9 cellular contexts compared by ENCODE assay signal in genomic region chr20:47356220-47356525, GRCh38. TPM values are rescaled to one million over a fixed set of nuclear protein-coding genes. Genes with fewer than 3 reads are reported as not detected.
DNase-seq lines count a peak whose midpoint lies in the region; ATAC-seq, FAIRE-seq and TF ChIP-seq lines count a peak whose summit lies in the region.
"Had no signal": no experiment of that assay in that cellular context is flagged by ENCODE, and none has a peak within 500 bp of the region (broad histone marks: within the 10 kb centered on the region; RNA-seq: fewer than 3 reads in every experiment).

No MANE protein-coding gene starts in this region.

- peak overlapping the region; percentile 85 for H3K27ac ChIP-seq in CD4-positive, alpha-beta T cell (ENCODE audit: low read depth, low read length)
- H3K27ac ChIP-seq in neuronal stem cell (replicated peaks; ENCODE audit: low read length), result peak overlapping the region; percentile 86

- peaks cover 24% of the 10 kb centered on the region for H3K36me3 Mint-ChIP-seq in CD4-positive, alpha-beta T cell (ENCODE audit: low read depth)
- peaks cover 18% of the 10 kb centered on the region for H3K36me3 Mint-ChIP-seq in effector memory CD8-positive, alpha-beta T cell (ENCODE audit: insufficient read depth)

- H3K4me1 Mint-ChIP-seq in CD4-positive, alpha-beta T cell (ENCODE audit: low read depth), result peaks cover 50% of the 10 kb centered on the region
- H3K4me1 Mint-ChIP-seq in effector memory CD8-positive, alpha-beta T cell (ENCODE audit: low read depth in 2 of 2), result peaks cover 38 to 52% of the 10 kb centered on the region in 2 donors

- peak; percentile 6 for ATAC-seq in CD4-positive, alpha-beta T cell (ENCODE audit: poor library complexity)
- ATAC-seq in effector memory CD8-positive, alpha-beta T cell (replicated peaks), result no peak
- ATAC-seq in GM21723 (IDR thresholded peaks at IDR 0.05; ENCODE audit: unreplicated experiment), result no peak
- ATAC-seq in HG03159 (IDR thresholded peaks at IDR 0.05; ENCODE audit: unreplicated experiment), result no peak

- H2BK120ac ChIP-seq in neuronal stem cell (ENCODE audit: low read depth, low read length), result no peak overlapping the region

- no peaks in the 10 kb centered on the region for H3K27me3 ChIP-seq in CD4-positive, alpha-beta T cell (ENCODE audit: control insufficient read depth, insufficient read depth, low read length)
- H3K27me3 ChIP-seq in NT2/D1 (ENCODE audit: insufficient read depth, insufficient read length), result no peaks in the 10 kb centered on the region
- H3K27me3 ChIP-seq in neuronal stem cell (ENCODE audit: control insufficient read depth in 3 of 3, insufficient read depth in 3 of 3, low read depth in 1 of 3, low read length in 3 of 3), result no peaks in the 10 kb centered on the region

- H2AFZ ChIP-seq in neuronal stem cell (ENCODE audit: low read length), result no peak overlapping the region

- intact Hi-C loops in CD4-positive, alpha-beta T cell (cut with DNase I, micrococcal nuclease), result loop anchor here (2.0 to 5.0 kb wide), 2 partner anchors 29 to 146 kb away; partner anchors contain the start of gene NCOA3 (in 1 of the 2)

- TF ChIP-seq CTCF in CD4-positive, alpha-beta T cell (IDR thresholded peaks at IDR 0.05), result no peak

- DNase-seq in CD4-positive, alpha-beta T cell, result no peak
- DNase-seq in NT2/D1 (ENCODE audit: low read depth, low spot score), result no peak
- DNase-seq in effector memory CD8-positive, alpha-beta T cell, result no peak
- DNase-seq in neuronal stem cell (ENCODE audit: low spot score), result no peak
- DNase-seq in GM12892 (ENCODE audit: insufficient read length), result no peak
- DNase-seq in hepatic stellate cell (ENCODE audit: low spot score), result no peak

- peaks cover 18% of the 10 kb centered on the region for H3K4me1 ChIP-seq in NT2/D1 (ENCODE audit: insufficient read depth, insufficient read length)
- peaks cover 53 to 67% of the 10 kb centered on the region in 2 donors for H3K4me1 ChIP-seq in neuronal stem cell (ENCODE audit: control insufficient read depth in 2 of 2, insufficient read depth in 1 of 2, low read depth in 1 of 2, low read length in 2 of 2)

- peaks cover 17% of the 10 kb centered on the region for H3K36me3 ChIP-seq in NT2/D1 (ENCODE audit: insufficient read depth, insufficient read length, low read length)
- H3K36me3 ChIP-seq in neuronal stem cell (replicated peaks in 1 of 2; ENCODE audit: control insufficient read depth in 2 of 2, insufficient read depth in 2 of 2, low read length in 2 of 2), result peaks cover 0 to 32% of the 10 kb centered on the region in 2 donors

- CTCF ChIA-PET in CD4-positive, alpha-beta T cell (lab: Charles Lee), result interaction anchor here (0.6 to 4.2 kb wide), 2 partner anchors 28 to 50 kb away, joined by 3 to 28 read pairs; no protein-coding TSS in a partner anchor

- no peak overlapping the region for H3K14ac ChIP-seq in neuronal stem cell (ENCODE audit: low read length)

- no peaks in the 10 kb centered on the region for H3K9me3 Mint-ChIP-seq in CD4-positive, alpha-beta T cell
- no peaks in the 10 kb centered on the region for H3K9me3 Mint-ChIP-seq in effector memory CD8-positive, alpha-beta T cell

- no peak overlapping the region for H2AK5ac ChIP-seq in neuronal stem cell (ENCODE audit: low read depth, low read length)

- H4K91ac ChIP-seq in neuronal stem cell (ENCODE audit: low read depth, low read length, poor library complexity), result no peak overlapping the region

- H3K18ac ChIP-seq in neuronal stem cell (ENCODE audit: low read length), result peak overlapping the region; percentile 51

- no peak overlapping the region for H3K23ac ChIP-seq in neuronal stem cell (ENCODE audit: low read depth, low read length, poor library complexity)

- TF ChIP-seq POLR2A in GM12892 (IDR thresholded peaks at IDR 0.05; ENCODE audit: low read depth, low read length), result no peak

- no peak overlapping the region for H3K4ac ChIP-seq in neuronal stem cell (ENCODE audit: low read length)

- H3K27ac Mint-ChIP-seq in CD4-positive, alpha-beta T cell, result no peak overlapping the region
- H3K27ac Mint-ChIP-seq in effector memory CD8-positive, alpha-beta T cell, result peak overlapping the region; percentile 96 to 99

- H3K79me1 ChIP-seq in neuronal stem cell (ENCODE audit: low read depth, low read length), result no peaks in the 10 kb centered on the region

- peak overlapping the region; percentile 93 for H3K4me3 Mint-ChIP-seq in CD4-positive, alpha-beta T cell
- H3K4me3 Mint-ChIP-seq in effector memory CD8-positive, alpha-beta T cell, result peak overlapping the region; percentile 89 to 92

- no peak overlapping the region for H4K8ac ChIP-seq in neuronal stem cell (ENCODE audit: low read depth, low read length)

- H3K4me2 ChIP-seq in neuronal stem cell (ENCODE audit: insufficient read depth, low read length, poor library complexity, severe bottlenecking), result peak overlapping the region; percentile 61

- peak overlapping the region; percentile 26 for H3K4me3 ChIP-seq in NT2/D1 (ENCODE audit: insufficient read length, low read depth)
- peak overlapping the region in 1 of 2 donors; percentile 62 for H3K4me3 ChIP-seq in neuronal stem cell (ENCODE audit: low read length in 2 of 2)

- no peak overlapping the region for H2BK12ac ChIP-seq in neuronal stem cell (ENCODE audit: low read length)

- no peak overlapping the region for H2BK5ac ChIP-seq in neuronal stem cell (ENCODE audit: low read length)

- no peak overlapping the region for H2BK15ac ChIP-seq in neuronal stem cell (ENCODE audit: low read length)

- peak overlapping the region; percentile 78 for H3K9ac ChIP-seq in NT2/D1 (ENCODE audit: insufficient read length, low read depth)
- H3K9ac ChIP-seq in neuronal stem cell (ENCODE audit: low read depth, low read length, poor library complexity), result no peak overlapping the region

- POLR2A ChIA-PET in CD4-positive, alpha-beta T cell (lab: Charles Lee), result interaction anchor here (0.7 to 4.0 kb wide), 18 partner anchors 9 to 146 kb away, joined by 3 to 44 read pairs (median 4); partner anchors contain the start of gene NCOA3

- H3K27me3 Mint-ChIP-seq in CD4-positive, alpha-beta T cell, result no peaks in the 10 kb centered on the region
- no peaks in the 10 kb centered on the region for H3K27me3 Mint-ChIP-seq in effector memory CD8-positive, alpha-beta T cell

- FAIRE-seq in GM12892 (lab: Jason Lieb, UNC), result no peak
- FAIRE-seq: colon had no signal

- H3K9me3 ChIP-seq in CD4-positive, alpha-beta T cell (ENCODE audit: control insufficient read depth, low read length), result no peaks in the 10 kb centered on the region
- H3K9me3 ChIP-seq in NT2/D1 (ENCODE audit: insufficient read depth, low read length), result no peaks in the 10 kb centered on the region
- H3K9me3 ChIP-seq in neuronal stem cell (replicated peaks in 1 of 2; ENCODE audit: control insufficient read depth in 2 of 2, insufficient read depth in 1 of 2, low read depth in 1 of 2, low read length in 2 of 2), result no peaks in the 10 kb centered on the region

RNA-seq across cellular contexts. Expression of gene ZMYND8, which starts 0.3 kb away (rescaled TPM):
- 10 to 100 TPM; 33.0 to 34.3 TPM for total RNA-seq in CD4-positive, alpha-beta T cell
- polyA plus RNA-seq in neuronal stem cell (2013, experiment 1 of 2), result 44.7 TPM
- 45.0 TPM for polyA plus RNA-seq in neuronal stem cell (2013, experiment 2 of 2)
- 20.2 TPM for polyA plus RNA-seq in GM12892 (2012; ENCODE audit: missing spikeins)
